1 cellular context compared by ENCODE assay signal in genomic region chr22:45980776-45981175, GRCh38.
A peak's percentile ranks its signal among the peaks of the same experiment; 100 is the strongest.
TF ChIP-seq lines count a peak whose summit lies in the region.

No MANE protein-coding gene starts in this region.

TF ChIP-seq in HEK293, 187 proteins besides CTCF, POLR2A, EP300 and RAD21 (continued from another document and continues in another):
- 0 out of 2 replicates have a peak, but pooled peaks have one; percentile 32 for TF ChIP-seq ZNF266 (tag by site-specific recombination; IDR thresholded peaks at IDR 0.05; ENCODE audit: low read depth)
- no peak for TF ChIP-seq ZNF549 (tag by site-specific recombination; IDR thresholded peaks at IDR 0.05)
- TF ChIP-seq REPIN1 (tag by site-specific recombination; IDR thresholded peaks at IDR 0.05; ENCODE audit: low read depth) = no peak
- no peak for TF ChIP-seq ZNF664 (tag by site-specific recombination; IDR thresholded peaks at IDR 0.05)
- no peak for TF ChIP-seq ZNF433 (tag by site-specific recombination; IDR thresholded peaks at IDR 0.05; ENCODE audit: low read depth)
- 0 out of 2 replicates have a peak, but pooled peaks have one; percentile 73 for TF ChIP-seq ZNF670 (tag by site-specific recombination; IDR thresholded peaks at IDR 0.05; ENCODE audit: low read depth)
- TF ChIP-seq ZNF701 (tag by site-specific recombination; IDR thresholded peaks at IDR 0.05) = no peak
- no peak for TF ChIP-seq ZNF629 (tag by site-specific recombination; IDR thresholded peaks at IDR 0.05)
- no peak for TF ChIP-seq ZNF366 (tag by site-specific recombination; conservative IDR thresholded peaks at IDR 0.05)
- 0 out of 2 replicates have a peak, but pooled peaks have one; percentile 56 for TF ChIP-seq ZNF175 (tag by site-specific recombination; IDR thresholded peaks at IDR 0.05)
- TF ChIP-seq ZNF239 (tag by site-specific recombination; IDR thresholded peaks at IDR 0.05) = peak; percentile 91
- TF ChIP-seq ZNF560 (tag by site-specific recombination; IDR thresholded peaks at IDR 0.05; ENCODE audit: borderline replicate concordance) = no peak
- no peak for TF ChIP-seq ZNF585B (tag by site-specific recombination; IDR thresholded peaks at IDR 0.05)
- no peak; the same call in 1 of the 2 replicates for TF ChIP-seq ZNF394 (tag by site-specific recombination; IDR thresholded peaks at IDR 0.05; ENCODE audit: borderline replicate concordance)
- no peak for TF ChIP-seq KLF10 (tag by site-specific recombination; IDR thresholded peaks at IDR 0.05)
- TF ChIP-seq ZNF580 (tag by site-specific recombination; IDR thresholded peaks at IDR 0.05) = no peak
- no peak for TF ChIP-seq ZNF610 (tag by site-specific recombination; IDR thresholded peaks at IDR 0.05; ENCODE audit: borderline replicate concordance)
- no peak for TF ChIP-seq ZNF596 (tag by site-specific recombination; IDR thresholded peaks at IDR 0.05)
- peak; percentile 84; the same call in 1 of the 2 replicates for TF ChIP-seq BCL11A (tag by site-specific recombination; IDR thresholded peaks at IDR 0.05; ENCODE audit: low read depth)
- TF ChIP-seq ZEB2 (tag by site-specific recombination; IDR thresholded peaks at IDR 0.05) = no peak
- no peak for TF ChIP-seq ZNF280D (tag by site-specific recombination; IDR thresholded peaks at IDR 0.05)
- peak; percentile 96; the same call in 1 of the 2 replicates for TF ChIP-seq ZNF311 (tag by site-specific recombination; IDR thresholded peaks at IDR 0.05; ENCODE audit: borderline replicate concordance)
- no peak for TF ChIP-seq ZNF10 (tag by site-specific recombination; IDR thresholded peaks at IDR 0.05)
- no peak for TF ChIP-seq ZNF19 (tag by site-specific recombination; IDR thresholded peaks at IDR 0.05; ENCODE audit: low read depth)
- no peak for TF ChIP-seq ZNF704 (tag by site-specific recombination; IDR thresholded peaks at IDR 0.05)
- peak; percentile 57; the same call in 1 of the 2 replicates for TF ChIP-seq ZNF658 (tag by site-specific recombination; IDR thresholded peaks at IDR 0.05)
- TF ChIP-seq ZSCAN23 (tag by site-specific recombination; IDR thresholded peaks at IDR 0.05) = no peak
- TF ChIP-seq KLF16 (tag by site-specific recombination; IDR thresholded peaks at IDR 0.05) = no peak
- no peak for TF ChIP-seq ZNF211 (tag by site-specific recombination; IDR thresholded peaks at IDR 0.05; ENCODE audit: low read depth)
- TF ChIP-seq OSR2 (tag by site-specific recombination; IDR thresholded peaks at IDR 0.05) = no peak
- TF ChIP-seq KLF7 (tag by site-specific recombination; IDR thresholded peaks at IDR 0.05; ENCODE audit: borderline replicate concordance) = peak; percentile 13; the same call in 1 of the 2 replicates
- peak; percentile 84 for TF ChIP-seq ZNF18 (tag by site-specific recombination; IDR thresholded peaks at IDR 0.05)
- 0 out of 2 replicates have a peak, but pooled peaks have one; percentile 11 for TF ChIP-seq ZNF155 (tag by site-specific recombination; IDR thresholded peaks at IDR 0.05)
- TF ChIP-seq ZNF558 (tag by site-specific recombination; IDR thresholded peaks at IDR 0.05) = no peak
- no peak for TF ChIP-seq PATZ1 (tag by site-specific recombination; IDR thresholded peaks at IDR 0.05)
- no peak for TF ChIP-seq ZBTB48 (tag by site-specific recombination; IDR thresholded peaks at IDR 0.05)
- TF ChIP-seq ZNF473 (tag by site-specific recombination; IDR thresholded peaks at IDR 0.05) = no peak
- TF ChIP-seq YY2 (tag by site-specific recombination; IDR thresholded peaks at IDR 0.05) = peak; percentile 31; the same call in 1 of the 2 replicates
- no peak for TF ChIP-seq ZBTB21 (tag by site-specific recombination; IDR thresholded peaks at IDR 0.05)
- no peak for TF ChIP-seq ZNF518A (tag by site-specific recombination; conservative IDR thresholded peaks at IDR 0.05; ENCODE audit: low read depth)
- no peak for TF ChIP-seq KLF17 (tag by site-specific recombination; IDR thresholded peaks at IDR 0.05)
- TF ChIP-seq ZBTB49 (tag by site-specific recombination; IDR thresholded peaks at IDR 0.05; ENCODE audit: low read depth) = no peak
- peak; percentile 64; the same call in 1 of the 2 replicates for TF ChIP-seq ZNF391 (tag by site-specific recombination; IDR thresholded peaks at IDR 0.05; ENCODE audit: borderline replicate concordance, low read depth)
- TF ChIP-seq ZNF571 (tag by site-specific recombination; IDR thresholded peaks at IDR 0.05) = 0 out of 2 replicates have a peak, but pooled peaks have one; percentile 39
- TF ChIP-seq ZNF121 (tag by site-specific recombination; IDR thresholded peaks at IDR 0.05) = no peak
- no peak for TF ChIP-seq ELK4 (IDR thresholded peaks at IDR 0.05; ENCODE audit: borderline replicate concordance, low read depth, low read length)
- no peak for TF ChIP-seq ZNF133 (tag by site-specific recombination; IDR thresholded peaks at IDR 0.05)
- no peak for TF ChIP-seq FEZF1 (tag by site-specific recombination; IDR thresholded peaks at IDR 0.05)
- 0 out of 2 replicates have a peak, but pooled peaks have one; percentile 72 for TF ChIP-seq ZNF747 (tag by site-specific recombination; IDR thresholded peaks at IDR 0.05)
